In the genomic region with DNA sequence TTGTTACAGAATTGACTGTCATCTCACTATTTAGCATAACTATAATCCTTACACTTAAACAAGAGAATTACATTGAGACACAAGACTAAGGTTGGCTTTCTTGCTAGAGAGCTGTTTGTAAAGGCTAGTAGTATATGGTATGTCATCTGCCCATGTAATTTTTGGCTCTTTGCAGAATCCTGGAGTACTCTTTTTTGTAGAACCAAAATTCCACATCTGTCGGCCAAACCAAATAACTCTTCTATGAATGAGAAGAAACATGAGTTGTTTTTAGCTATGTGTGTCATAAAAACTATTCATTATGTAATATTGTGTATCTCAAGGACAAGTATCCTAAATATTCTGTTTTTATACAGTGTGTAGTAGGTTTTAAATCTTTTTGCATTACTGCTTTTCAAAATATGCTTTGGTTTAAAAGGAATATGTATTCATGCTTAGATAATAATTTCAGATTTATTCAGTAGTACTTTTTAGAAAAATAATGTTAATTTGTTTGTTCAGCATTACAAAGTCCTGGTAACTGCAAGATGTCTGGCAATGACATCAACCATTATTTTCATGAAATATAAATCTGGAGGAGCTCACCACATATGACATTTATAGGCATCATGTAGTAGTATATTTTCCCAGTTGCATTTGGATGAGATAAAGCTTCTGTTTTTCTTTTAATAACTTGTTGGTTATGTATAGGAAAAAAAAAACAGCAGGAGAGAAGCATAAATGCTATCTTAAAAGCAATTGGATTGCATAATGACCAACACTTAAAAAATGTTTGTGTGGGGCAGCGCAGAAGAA, we compare ENCODE assay signal across 22 cellular contexts.
"Had no signal": no experiment of that assay in that cellular context is flagged by ENCODE, and none has a peak within 500 bp of the region (broad histone marks: within the 10 kb centered on the region; RNA-seq: fewer than 3 reads in every experiment).

No MANE protein-coding gene starts in this region.

- H3K4me3 Mint-ChIP-seq: activated naive CD4-positive, alpha-beta T cell treated with anti-CD3 and anti-CD28 coated beads for 36 hours; memory B cell; natural killer cell; T-cell had no signal

- H3K4me1 Mint-ChIP-seq: T-cell had no signal

- DNase-seq: activated CD4-positive, CD25-positive, alpha-beta regulatory T cell treated with anti-CD3 and anti-CD28 coated beads, Interleukin-2, amount 50 U/mL, for 72 hours; activated naive CD4-positive, alpha-beta T cell treated with anti-CD3 and anti-CD28 coated beads for 36 hours; activated T-cell treated with anti-CD3 and anti-CD28 coated beads for 4 hours; hippocampal formation; kidney glomerular epithelial cell; left ventricle myocardium superior; natural killer cell; nucleus accumbens; small intestine; stimulated activated CD4-positive, alpha-beta T cell treated with anti-CD3 and anti-CD28 coated beads, Interleukin-4, amount 100 ng/mL, for 24 hours; stimulated activated naive CD4-positive, alpha-beta T cell; substantia nigra; T-cell; T1000 had no signal

- H3K4me1 ChIP-seq: esophagus muscularis mucosa, right atrium auricular region, vagina had no signal

- H3K27me3 Mint-ChIP-seq: memory B cell, progenitor cell of endocrine pancreas, T-cell had no signal

- H3K9me3 Mint-ChIP-seq: activated naive CD4-positive, alpha-beta T cell treated with anti-CD3 and anti-CD28 coated beads for 36 hours; activated T-helper 2 cell treated with anti-CD3 and anti-CD28 coated beads, Interferon-gamma antibody, Interleukin-2, Interleukin-4, amounts not matched to agents 10 μg/mL and 5 μg/mL and 100 μg/mL, durations not matched to agents 14 hours and 24 hours and 36 hours; memory B cell; natural killer cell; T-cell had no signal

- H3K9me3 ChIP-seq: esophagus muscularis mucosa, right atrium auricular region, tibial nerve, vagina had no signal

- H3K27ac ChIP-seq: coronary artery, esophagus muscularis mucosa, right atrium auricular region, tibial nerve, vagina had no signal

- H3K4me3 ChIP-seq: coronary artery, esophagus muscularis mucosa, right atrium auricular region, tibial nerve, vagina had no signal

- H3K36me3 ChIP-seq: esophagus muscularis mucosa, right atrium auricular region, tibial nerve, vagina had no signal

- H3K27ac Mint-ChIP-seq: activated naive CD4-positive, alpha-beta T cell treated with anti-CD3 and anti-CD28 coated beads for 36 hours; activated T-helper 2 cell treated with anti-CD3 and anti-CD28 coated beads, Interferon-gamma antibody, Interleukin-2, Interleukin-4, amounts not matched to agents 10 μg/mL and 5 μg/mL and 100 μg/mL, durations not matched to agents 14 hours and 24 hours and 36 hours; memory B cell; natural killer cell; progenitor cell of endocrine pancreas; T-cell had no signal

- ATAC-seq: left ventricle myocardium superior, natural killer cell, T-cell had no signal

- H3K27me3 ChIP-seq: esophagus muscularis mucosa, right atrium auricular region, tibial nerve, vagina had no signal
